ENCODE assay signal across 19 cellular contexts in genomic region chr9:124760719-124761118, GRCh38.
"Had no signal": no experiment of that assay in that cellular context is flagged by ENCODE, and none has a peak within 500 bp of the region (broad histone marks: within the 10 kb centered on the region; RNA-seq: fewer than 3 reads in every experiment).

No MANE protein-coding gene starts in this region.

- DNase-seq: activated CD4-positive, alpha-beta T cell treated with anti-CD3 and anti-CD28 coated beads, Interleukin-2, amount 10 ng/mL, durations not matched to agents 7 days and 5 days; activated CD4-positive, CD25-positive, alpha-beta regulatory T cell treated with anti-CD3 and anti-CD28 coated beads, Interleukin-2, amount 50 U/mL, for 72 hours; activated CD8-positive, alpha-beta T cell treated with anti-CD3 and anti-CD28 coated beads, Interleukin-2, amount 10 ng/mL, durations not matched to agents 7 days and 5 days; central memory CD4-positive, alpha-beta T cell; dermis blood vessel endothelial cell; effector CD8-positive, alpha-beta T cell; foreskin keratinocyte; left colon; sigmoid colon; stimulated activated CD4-positive, alpha-beta T cell treated with anti-CD3 and anti-CD28 coated beads, Interleukin-4, amount 100 ng/mL, for 24 hours; stimulated activated naive CD4-positive, alpha-beta T cell treated with Interleukin-2 at 50 U/mL for 16 hours; T-cell had no signal

- H3K27ac Mint-ChIP-seq: activated CD4-positive, alpha-beta T cell treated with anti-CD3 and anti-CD28 coated beads, Interleukin-2, amount 10 ng/mL, durations not matched to agents 7 days and 5 days; activated CD8-positive, alpha-beta T cell treated with anti-CD3 and anti-CD28 coated beads, Interleukin-2, amount 10 ng/mL, durations not matched to agents 7 days and 5 days; activated naive CD8-positive, alpha-beta T cell; activated T-helper 17 cell treated with anti-CD3 and anti-CD28 coated beads, Interleukin-2, amount 50 U/mL, for 72 hours; memory B cell; nephron; T-cell; T-helper 2 cell treated with Interferon-gamma antibody and Interleukin-4, amounts not matched to agents 5 μg/mL and 100 μg/mL, for 36 hours had no signal

- H3K4me3 Mint-ChIP-seq: activated CD4-positive, alpha-beta T cell treated with anti-CD3 and anti-CD28 coated beads, Interleukin-2, amount 10 ng/mL, durations not matched to agents 7 days and 5 days; activated CD8-positive, alpha-beta T cell treated with anti-CD3 and anti-CD28 coated beads, Interleukin-2, amount 10 ng/mL, durations not matched to agents 7 days and 5 days; activated naive CD8-positive, alpha-beta T cell; activated T-helper 17 cell treated with anti-CD3 and anti-CD28 coated beads, Interleukin-2, amount 50 U/mL, for 72 hours; memory B cell; nephron; T-cell; T-helper 2 cell treated with Interferon-gamma antibody and Interleukin-4, amounts not matched to agents 5 μg/mL and 100 μg/mL, for 36 hours had no signal

- H3K4me1 Mint-ChIP-seq: activated CD4-positive, alpha-beta T cell treated with anti-CD3 and anti-CD28 coated beads, Interleukin-2, amount 10 ng/mL, durations not matched to agents 7 days and 5 days; activated T-helper 17 cell treated with anti-CD3 and anti-CD28 coated beads, Interleukin-2, amount 50 U/mL, for 72 hours; T-cell had no signal

- H3K27ac ChIP-seq: foreskin keratinocyte, sigmoid colon, VCaP had no signal

- H3K9me3 Mint-ChIP-seq: activated CD4-positive, alpha-beta T cell treated with anti-CD3 and anti-CD28 coated beads, Interleukin-2, amount 10 ng/mL, durations not matched to agents 7 days and 5 days; activated T-helper 17 cell treated with anti-CD3 and anti-CD28 coated beads, Interleukin-2, amount 50 U/mL, for 72 hours; memory B cell; nephron; T-cell; T-helper 2 cell treated with Interferon-gamma antibody and Interleukin-4, amounts not matched to agents 5 μg/mL and 100 μg/mL, for 36 hours had no signal

- H3K4me3 ChIP-seq: sigmoid colon, smooth muscle cell had no signal

- H3K36me3 Mint-ChIP-seq: activated naive CD8-positive, alpha-beta T cell; memory B cell; T-cell had no signal

- H3K9me3 ChIP-seq: sigmoid colon had no signal

- ATAC-seq: activated CD8-positive, alpha-beta T cell treated with anti-CD3 and anti-CD28 coated beads, Interleukin-2, amount 10 ng/mL, durations not matched to agents 7 days and 5 days; activated T-helper 17 cell treated with anti-CD3 and anti-CD28 coated beads, Interleukin-2, amount 50 U/mL, for 72 hours; foreskin keratinocyte; left colon; T-cell had no signal

- H3K36me3 ChIP-seq: sigmoid colon had no signal
